ENCODE assay signal across 1 cellular context in genomic region chr17:74972973-74973328, GRCh38.
A peak's percentile ranks its signal among the peaks of the same experiment; 100 is the strongest.
TF ChIP-seq lines count a peak whose summit lies in the region.

No MANE protein-coding gene starts in this region.

TF ChIP-seq in HepG2, 621 proteins besides CTCF, POLR2A, EP300 and RAD21 (continued from another document and continues in another):
- TF ChIP-seq, protein P1, sequence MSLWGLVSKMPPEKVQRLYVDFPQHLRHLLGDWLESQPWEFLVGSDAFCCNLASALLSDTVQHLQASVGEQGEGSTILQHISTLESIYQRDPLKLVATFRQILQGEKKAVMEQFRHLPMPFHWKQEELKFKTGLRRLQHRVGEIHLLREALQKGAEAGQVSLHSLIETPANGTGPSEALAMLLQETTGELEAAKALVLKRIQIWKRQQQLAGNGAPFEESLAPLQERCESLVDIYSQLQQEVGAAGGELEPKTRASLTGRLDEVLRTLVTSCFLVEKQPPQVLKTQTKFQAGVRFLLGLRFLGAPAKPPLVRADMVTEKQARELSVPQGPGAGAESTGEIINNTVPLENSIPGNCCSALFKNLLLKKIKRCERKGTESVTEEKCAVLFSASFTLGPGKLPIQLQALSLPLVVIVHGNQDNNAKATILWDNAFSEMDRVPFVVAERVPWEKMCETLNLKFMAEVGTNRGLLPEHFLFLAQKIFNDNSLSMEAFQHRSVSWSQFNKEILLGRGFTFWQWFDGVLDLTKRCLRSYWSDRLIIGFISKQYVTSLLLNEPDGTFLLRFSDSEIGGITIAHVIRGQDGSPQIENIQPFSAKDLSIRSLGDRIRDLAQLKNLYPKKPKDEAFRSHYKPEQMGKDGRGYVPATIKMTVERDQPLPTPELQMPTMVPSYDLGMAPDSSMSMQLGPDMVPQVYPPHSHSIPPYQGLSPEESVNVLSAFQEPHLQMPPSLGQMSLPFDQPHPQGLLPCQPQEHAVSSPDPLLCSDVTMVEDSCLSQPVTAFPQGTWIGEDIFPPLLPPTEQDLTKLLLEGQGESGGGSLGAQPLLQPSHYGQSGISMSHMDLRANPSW (CRISPR knock-in tag; IDR thresholded peaks at IDR 0.05; ENCODE audit: borderline replicate concordance) = no peak
- TF ChIP-seq, protein P2, sequence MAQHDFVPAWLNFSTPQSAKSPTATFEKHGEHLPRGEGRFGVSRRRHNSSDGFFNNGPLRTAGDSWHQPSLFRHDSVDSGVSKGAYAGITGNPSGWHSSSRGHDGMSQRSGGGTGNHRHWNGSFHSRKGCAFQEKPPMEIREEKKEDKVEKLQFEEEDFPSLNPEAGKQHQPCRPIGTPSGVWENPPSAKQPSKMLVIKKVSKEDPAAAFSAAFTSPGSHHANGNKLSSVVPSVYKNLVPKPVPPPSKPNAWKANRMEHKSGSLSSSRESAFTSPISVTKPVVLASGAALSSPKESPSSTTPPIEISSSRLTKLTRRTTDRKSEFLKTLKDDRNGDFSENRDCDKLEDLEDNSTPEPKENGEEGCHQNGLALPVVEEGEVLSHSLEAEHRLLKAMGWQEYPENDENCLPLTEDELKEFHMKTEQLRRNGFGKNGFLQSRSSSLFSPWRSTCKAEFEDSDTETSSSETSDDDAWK (CRISPR knock-in tag; IDR thresholded peaks at IDR 0.05) = no peak
- TF ChIP-seq PHF20 (CRISPR knock-in tag; IDR thresholded peaks at IDR 0.05) = no peak
- 0 out of 2 replicates have a peak, but pooled peaks have one; percentile 8 for TF ChIP-seq ZMYM3 (CRISPR knock-in tag; IDR thresholded peaks at IDR 0.05)
- TF ChIP-seq ZNF687 (CRISPR knock-in tag; IDR thresholded peaks at IDR 0.05) = peak; percentile 65
- TF ChIP-seq FOXK2 (IDR thresholded peaks at IDR 0.05) = no peak
- TF ChIP-seq EHMT2 (IDR thresholded peaks at IDR 0.05; ENCODE audit: borderline replicate concordance, low read depth, low read length) = no peak
- TF ChIP-seq ZNF460 (CRISPR knock-in tag; IDR thresholded peaks at IDR 0.05; ENCODE audit: borderline replicate concordance) = no peak
- no peak for TF ChIP-seq ATAD3A (CRISPR knock-in tag; IDR thresholded peaks at IDR 0.05)
- no peak for TF ChIP-seq ATF6 (CRISPR knock-in tag; conservative IDR thresholded peaks at IDR 0.05)
- no peak for TF ChIP-seq ZSCAN9 (CRISPR knock-in tag; IDR thresholded peaks at IDR 0.05; ENCODE audit: borderline replicate concordance)
- no peak for TF ChIP-seq ZFYVE20 (CRISPR knock-in tag; IDR thresholded peaks at IDR 0.05; ENCODE audit: borderline replicate concordance, low read depth)
- no peak for TF ChIP-seq CEBPZ (IDR thresholded peaks at IDR 0.05; ENCODE audit: low read length)
- TF ChIP-seq, protein P3, sequence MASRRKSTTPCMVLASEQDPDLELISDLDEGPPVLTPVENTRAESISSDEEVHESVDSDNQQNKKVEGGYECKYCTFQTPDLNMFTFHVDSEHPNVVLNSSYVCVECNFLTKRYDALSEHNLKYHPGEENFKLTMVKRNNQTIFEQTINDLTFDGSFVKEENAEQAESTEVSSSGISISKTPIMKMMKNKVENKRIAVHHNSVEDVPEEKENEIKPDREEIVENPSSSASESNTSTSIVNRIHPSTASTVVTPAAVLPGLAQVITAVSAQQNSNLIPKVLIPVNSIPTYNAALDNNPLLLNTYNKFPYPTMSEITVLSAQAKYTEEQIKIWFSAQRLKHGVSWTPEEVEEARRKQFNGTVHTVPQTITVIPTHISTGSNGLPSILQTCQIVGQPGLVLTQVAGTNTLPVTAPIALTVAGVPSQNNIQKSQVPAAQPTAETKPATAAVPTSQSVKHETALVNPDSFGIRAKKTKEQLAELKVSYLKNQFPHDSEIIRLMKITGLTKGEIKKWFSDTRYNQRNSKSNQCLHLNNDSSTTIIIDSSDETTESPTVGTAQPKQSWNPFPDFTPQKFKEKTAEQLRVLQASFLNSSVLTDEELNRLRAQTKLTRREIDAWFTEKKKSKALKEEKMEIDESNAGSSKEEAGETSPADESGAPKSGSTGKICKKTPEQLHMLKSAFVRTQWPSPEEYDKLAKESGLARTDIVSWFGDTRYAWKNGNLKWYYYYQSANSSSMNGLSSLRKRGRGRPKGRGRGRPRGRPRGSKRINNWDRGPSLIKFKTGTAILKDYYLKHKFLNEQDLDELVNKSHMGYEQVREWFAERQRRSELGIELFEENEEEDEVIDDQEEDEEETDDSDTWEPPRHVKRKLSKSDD (CRISPR knock-in tag; IDR thresholded peaks at IDR 0.05; ENCODE audit: low read depth) = no peak
- no peak for TF ChIP-seq GABPB1 (CRISPR knock-in tag; IDR thresholded peaks at IDR 0.05)
- 0 out of 2 replicates have a peak, but pooled peaks have one; percentile 13 for TF ChIP-seq TOPORS (CRISPR knock-in tag; IDR thresholded peaks at IDR 0.05)
- no peak for TF ChIP-seq CBX5 (CRISPR knock-in tag; IDR thresholded peaks at IDR 0.05; ENCODE audit: borderline replicate concordance)
- TF ChIP-seq, protein P4, sequence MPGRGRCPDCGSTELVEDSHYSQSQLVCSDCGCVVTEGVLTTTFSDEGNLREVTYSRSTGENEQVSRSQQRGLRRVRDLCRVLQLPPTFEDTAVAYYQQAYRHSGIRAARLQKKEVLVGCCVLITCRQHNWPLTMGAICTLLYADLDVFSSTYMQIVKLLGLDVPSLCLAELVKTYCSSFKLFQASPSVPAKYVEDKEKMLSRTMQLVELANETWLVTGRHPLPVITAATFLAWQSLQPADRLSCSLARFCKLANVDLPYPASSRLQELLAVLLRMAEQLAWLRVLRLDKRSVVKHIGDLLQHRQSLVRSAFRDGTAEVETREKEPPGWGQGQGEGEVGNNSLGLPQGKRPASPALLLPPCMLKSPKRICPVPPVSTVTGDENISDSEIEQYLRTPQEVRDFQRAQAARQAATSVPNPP (CRISPR knock-in tag; IDR thresholded peaks at IDR 0.05) = no peak
- TF ChIP-seq TRIM22 (IDR thresholded peaks at IDR 0.05) = no peak
- no peak for TF ChIP-seq KMT2B (CRISPR knock-in tag; IDR thresholded peaks at IDR 0.05)
- no peak for TF ChIP-seq JUN (CRISPR knock-in tag; IDR thresholded peaks at IDR 0.05)
- TF ChIP-seq ZNF550 (CRISPR knock-in tag; IDR thresholded peaks at IDR 0.05; ENCODE audit: borderline replicate concordance) = no peak
- TF ChIP-seq GATAD1 (CRISPR knock-in tag; IDR thresholded peaks at IDR 0.05) = no peak
- TF ChIP-seq CENPT (CRISPR knock-in tag; IDR thresholded peaks at IDR 0.05; ENCODE audit: low read depth) = no peak
- 0 out of 2 replicates have a peak, but pooled peaks have one; percentile 33 for TF ChIP-seq ZBTB38 (CRISPR knock-in tag; IDR thresholded peaks at IDR 0.05)
- no peak for TF ChIP-seq ZNF280B (CRISPR knock-in tag; IDR thresholded peaks at IDR 0.05; ENCODE audit: borderline replicate concordance)
- TF ChIP-seq, protein P5, sequence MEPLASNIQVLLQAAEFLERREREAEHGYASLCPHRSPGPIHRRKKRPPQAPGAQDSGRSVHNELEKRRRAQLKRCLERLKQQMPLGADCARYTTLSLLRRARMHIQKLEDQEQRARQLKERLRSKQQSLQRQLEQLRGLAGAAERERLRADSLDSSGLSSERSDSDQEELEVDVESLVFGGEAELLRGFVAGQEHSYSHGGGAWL (CRISPR knock-in tag; IDR thresholded peaks at IDR 0.05) = no peak
